Comparison of ENCODE assay signal across 1 cellular context in the genomic region with DNA sequence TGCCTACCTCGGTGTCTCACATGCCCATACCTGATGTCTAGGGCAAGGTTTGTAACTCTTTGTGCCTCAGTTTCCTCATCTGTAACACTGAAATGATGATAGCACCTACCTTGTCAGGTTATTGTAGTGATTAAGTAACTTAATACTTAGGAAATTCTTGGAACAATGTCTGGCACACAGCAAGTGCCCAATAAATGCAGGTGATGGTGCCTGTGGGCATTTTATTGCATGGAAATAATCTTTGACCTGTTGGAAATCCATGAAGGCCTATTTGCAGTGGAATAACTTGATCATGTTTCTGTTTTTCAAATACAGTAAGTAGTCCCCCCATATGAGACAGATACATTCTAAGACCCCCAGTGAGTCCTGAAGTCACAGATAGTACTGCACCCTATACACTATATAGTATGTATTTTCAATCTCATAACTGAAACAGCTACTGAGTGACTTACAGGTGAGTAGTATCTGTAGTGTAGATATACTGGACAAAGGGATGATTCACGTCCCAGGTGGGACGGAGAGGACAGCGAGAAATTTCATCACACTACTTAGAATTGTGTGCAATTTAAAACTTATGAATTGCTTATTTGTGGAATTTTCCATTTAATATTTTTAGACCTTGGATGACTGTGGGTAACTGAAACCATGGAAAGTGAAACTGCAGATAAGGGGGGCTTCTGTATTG.
TF ChIP-seq lines count a peak whose summit lies in the region.

No MANE protein-coding gene starts in this region.

TF ChIP-seq in GM23338, 12 proteins besides CTCF, POLR2A, EP300 and RAD21 (continued from another document):
- TF ChIP-seq, protein P1, sequence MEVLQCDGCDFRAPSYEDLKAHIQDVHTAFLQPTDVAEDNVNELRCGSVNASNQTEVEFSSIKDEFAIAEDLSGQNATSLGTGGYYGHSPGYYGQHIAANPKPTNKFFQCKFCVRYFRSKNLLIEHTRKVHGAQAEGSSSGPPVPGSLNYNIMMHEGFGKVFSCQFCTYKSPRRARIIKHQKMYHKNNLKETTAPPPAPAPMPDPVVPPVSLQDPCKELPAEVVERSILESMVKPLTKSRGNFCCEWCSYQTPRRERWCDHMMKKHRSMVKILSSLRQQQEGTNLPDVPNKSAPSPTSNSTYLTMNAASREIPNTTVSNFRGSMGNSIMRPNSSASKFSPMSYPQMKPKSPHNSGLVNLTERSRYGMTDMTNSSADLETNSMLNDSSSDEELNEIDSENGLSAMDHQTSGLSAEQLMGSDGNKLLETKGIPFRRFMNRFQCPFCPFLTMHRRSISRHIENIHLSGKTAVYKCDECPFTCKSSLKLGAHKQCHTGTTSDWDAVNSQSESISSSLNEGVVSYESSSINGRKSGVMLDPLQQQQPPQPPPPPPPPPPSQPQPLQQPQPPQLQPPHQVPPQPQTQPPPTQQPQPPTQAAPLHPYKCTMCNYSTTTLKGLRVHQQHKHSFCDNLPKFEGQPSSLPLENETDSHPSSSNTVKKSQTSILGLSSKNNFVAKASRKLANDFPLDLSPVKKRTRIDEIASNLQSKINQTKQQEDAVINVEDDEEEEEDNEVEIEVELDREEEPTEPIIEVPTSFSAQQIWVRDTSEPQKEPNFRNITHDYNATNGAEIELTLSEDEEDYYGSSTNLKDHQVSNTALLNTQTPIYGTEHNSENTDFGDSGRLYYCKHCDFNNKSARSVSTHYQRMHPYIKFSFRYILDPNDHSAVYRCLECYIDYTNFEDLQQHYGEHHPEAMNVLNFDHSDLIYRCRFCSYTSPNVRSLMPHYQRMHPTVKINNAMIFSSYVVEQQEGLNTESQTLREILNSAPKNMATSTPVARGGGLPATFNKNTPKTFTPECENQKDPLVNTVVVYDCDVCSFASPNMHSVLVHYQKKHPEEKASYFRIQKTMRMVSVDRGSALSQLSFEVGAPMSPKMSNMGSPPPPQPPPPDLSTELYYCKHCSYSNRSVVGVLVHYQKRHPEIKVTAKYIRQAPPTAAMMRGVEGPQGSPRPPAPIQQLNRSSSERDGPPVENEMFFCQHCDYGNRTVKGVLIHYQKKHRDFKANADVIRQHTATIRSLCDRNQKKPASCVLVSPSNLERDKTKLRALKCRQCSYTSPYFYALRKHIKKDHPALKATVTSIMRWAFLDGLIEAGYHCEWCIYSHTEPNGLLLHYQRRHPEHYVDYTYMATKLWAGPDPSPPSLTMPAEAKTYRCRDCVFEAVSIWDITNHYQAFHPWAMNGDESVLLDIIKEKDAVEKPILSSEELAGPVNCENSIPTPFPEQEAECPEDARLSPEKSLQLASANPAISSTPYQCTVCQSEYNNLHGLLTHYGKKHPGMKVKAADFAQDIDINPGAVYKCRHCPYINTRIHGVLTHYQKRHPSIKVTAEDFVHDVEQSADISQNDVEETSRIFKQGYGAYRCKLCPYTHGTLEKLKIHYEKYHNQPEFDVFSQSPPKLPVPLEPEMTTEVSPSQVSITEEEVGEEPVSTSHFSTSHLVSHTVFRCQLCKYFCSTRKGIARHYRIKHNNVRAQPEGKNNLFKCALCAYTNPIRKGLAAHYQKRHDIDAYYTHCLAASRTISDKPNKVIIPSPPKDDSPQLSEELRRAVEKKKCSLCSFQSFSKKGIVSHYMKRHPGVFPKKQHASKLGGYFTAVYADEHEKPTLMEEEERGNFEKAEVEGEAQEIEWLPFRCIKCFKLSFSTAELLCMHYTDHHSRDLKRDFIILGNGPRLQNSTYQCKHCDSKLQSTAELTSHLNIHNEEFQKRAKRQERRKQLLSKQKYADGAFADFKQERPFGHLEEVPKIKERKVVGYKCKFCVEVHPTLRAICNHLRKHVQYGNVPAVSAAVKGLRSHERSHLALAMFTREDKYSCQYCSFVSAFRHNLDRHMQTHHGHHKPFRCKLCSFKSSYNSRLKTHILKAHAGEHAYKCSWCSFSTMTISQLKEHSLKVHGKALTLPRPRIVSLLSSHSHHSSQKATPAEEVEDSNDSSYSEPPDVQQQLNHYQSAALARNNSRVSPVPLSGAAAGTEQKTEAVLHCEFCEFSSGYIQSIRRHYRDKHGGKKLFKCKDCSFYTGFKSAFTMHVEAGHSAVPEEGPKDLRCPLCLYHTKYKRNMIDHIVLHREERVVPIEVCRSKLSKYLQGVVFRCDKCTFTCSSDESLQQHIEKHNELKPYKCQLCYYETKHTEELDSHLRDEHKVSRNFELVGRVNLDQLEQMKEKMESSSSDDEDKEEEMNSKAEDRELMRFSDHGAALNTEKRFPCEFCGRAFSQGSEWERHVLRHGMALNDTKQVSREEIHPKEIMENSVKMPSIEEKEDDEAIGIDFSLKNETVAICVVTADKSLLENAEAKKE (CRISPR knock-in tag; IDR thresholded peaks at IDR 0.05): no peak
- TF ChIP-seq EZH2 (IDR thresholded peaks at IDR 0.05; ENCODE audit: low read depth, unreplicated experiment) (no peak), ZNF331 (CRISPR knock-in tag; IDR thresholded peaks at IDR 0.05; ENCODE audit: low read depth) (no peak)
- TF ChIP-seq, protein P2, sequence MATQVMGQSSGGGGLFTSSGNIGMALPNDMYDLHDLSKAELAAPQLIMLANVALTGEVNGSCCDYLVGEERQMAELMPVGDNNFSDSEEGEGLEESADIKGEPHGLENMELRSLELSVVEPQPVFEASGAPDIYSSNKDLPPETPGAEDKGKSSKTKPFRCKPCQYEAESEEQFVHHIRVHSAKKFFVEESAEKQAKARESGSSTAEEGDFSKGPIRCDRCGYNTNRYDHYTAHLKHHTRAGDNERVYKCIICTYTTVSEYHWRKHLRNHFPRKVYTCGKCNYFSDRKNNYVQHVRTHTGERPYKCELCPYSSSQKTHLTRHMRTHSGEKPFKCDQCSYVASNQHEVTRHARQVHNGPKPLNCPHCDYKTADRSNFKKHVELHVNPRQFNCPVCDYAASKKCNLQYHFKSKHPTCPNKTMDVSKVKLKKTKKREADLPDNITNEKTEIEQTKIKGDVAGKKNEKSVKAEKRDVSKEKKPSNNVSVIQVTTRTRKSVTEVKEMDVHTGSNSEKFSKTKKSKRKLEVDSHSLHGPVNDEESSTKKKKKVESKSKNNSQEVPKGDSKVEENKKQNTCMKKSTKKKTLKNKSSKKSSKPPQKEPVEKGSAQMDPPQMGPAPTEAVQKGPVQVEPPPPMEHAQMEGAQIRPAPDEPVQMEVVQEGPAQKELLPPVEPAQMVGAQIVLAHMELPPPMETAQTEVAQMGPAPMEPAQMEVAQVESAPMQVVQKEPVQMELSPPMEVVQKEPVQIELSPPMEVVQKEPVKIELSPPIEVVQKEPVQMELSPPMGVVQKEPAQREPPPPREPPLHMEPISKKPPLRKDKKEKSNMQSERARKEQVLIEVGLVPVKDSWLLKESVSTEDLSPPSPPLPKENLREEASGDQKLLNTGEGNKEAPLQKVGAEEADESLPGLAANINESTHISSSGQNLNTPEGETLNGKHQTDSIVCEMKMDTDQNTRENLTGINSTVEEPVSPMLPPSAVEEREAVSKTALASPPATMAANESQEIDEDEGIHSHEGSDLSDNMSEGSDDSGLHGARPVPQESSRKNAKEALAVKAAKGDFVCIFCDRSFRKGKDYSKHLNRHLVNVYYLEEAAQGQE (IDR thresholded peaks at IDR 0.05; ENCODE audit: unreplicated experiment): no peak
TF ChIP-seq in GM23338: peak in this region for 0.
